8 cellular contexts compared by ENCODE assay signal in genomic region chr19:52007436-52007804, GRCh38. TPM values are rescaled to one million over a fixed set of nuclear protein-coding genes. Genes with fewer than 3 reads are reported as not detected.
DNase-seq lines count a peak whose midpoint lies in the region; FAIRE-seq and TF ChIP-seq lines count a peak whose summit lies in the region.

No MANE protein-coding gene starts in this region.

- no peak for TF ChIP-seq CTCF in smooth muscle cell (IDR thresholded peaks at IDR 0.05; ENCODE audit: borderline replicate concordance, insufficient read depth, poor library complexity, severe bottlenecking)

- 5% methylated on average over 10 of the region's 10 CpGs for WGBS in smooth muscle cell (ENCODE audit: low lambda C conversion rate)

- no peaks in the 10 kb centered on the region for H3F3A ChIP-seq in smooth muscle cell (ENCODE audit: low read depth)

- H2AFZ ChIP-seq in smooth muscle cell (ENCODE audit: low read depth), result peak overlapping the region; percentile 100

- peaks cover 79% of the 10 kb centered on the region for H3K36me3 Mint-ChIP-seq in activated naive CD8-positive, alpha-beta T cell treated with anti-CD3 and anti-CD28 coated beads for 36 hours

- H3K79me2 ChIP-seq in smooth muscle cell (ENCODE audit: low read depth), result peaks cover 35% of the 10 kb centered on the region

- H3K4me1 ChIP-seq in BLaER1, result peaks cover 10% of the 10 kb centered on the region
- no peaks in the 10 kb centered on the region for H3K4me1 ChIP-seq in smooth muscle cell (ENCODE audit: low read depth)

- DNase-seq in HCEC 1CT, result peak; percentile 1
- peak; percentile 11 for DNase-seq in activated naive CD8-positive, alpha-beta T cell treated with anti-CD3 and anti-CD28 coated beads for 36 hours
- no peak for DNase-seq in smooth muscle cell (lab: John Stamatoyannopoulos, UW; ENCODE audit: unreplicated experiment)
- no peak for DNase-seq in GM12891 (ENCODE audit: insufficient read length, low spot score)
- no peak for DNase-seq in globus pallidus (ENCODE audit: low spot score)
- DNase-seq in stimulated activated CD4-positive, alpha-beta T cell treated with anti-CD3 and anti-CD28 coated beads, Interleukin-4, amount 100 ng/mL, for 1 hour, result no peak

- no peak for TF ChIP-seq POLR2A in GM12891 (IDR thresholded peaks at IDR 0.05; ENCODE audit: low read depth, low read length)

- H3K36me3 ChIP-seq in BLaER1 (peaks cover 41% of the 10 kb centered on the region), smooth muscle cell (ENCODE audit: low read depth) (peaks cover 18% of the 10 kb centered on the region)

- H3K4me2 ChIP-seq in BLaER1 (peak overlapping the region; percentile 91), smooth muscle cell (peak overlapping the region; percentile 91)

- peaks cover 8% of the 10 kb centered on the region for H3K4me1 Mint-ChIP-seq in activated naive CD8-positive, alpha-beta T cell treated with anti-CD3 and anti-CD28 coated beads for 36 hours

- H3K9ac ChIP-seq in BLaER1 (peak overlapping the region; percentile 92), smooth muscle cell (ENCODE audit: low read depth) (peak overlapping the region; percentile 72)

- no peaks in the 10 kb centered on the region for H3K27me3 Mint-ChIP-seq in activated naive CD8-positive, alpha-beta T cell treated with anti-CD3 and anti-CD28 coated beads for 36 hours

- no peak for FAIRE-seq in GM12891 (lab: Jason Lieb, UNC)

- H3K4me3 ChIP-seq in BLaER1 (peak overlapping the region; percentile 82), iPS-18c (ENCODE audit: insufficient read depth, low read depth, low read length) (peak overlapping the region; percentile 84), smooth muscle cell (peak overlapping the region; percentile 93)

- peaks cover 39% of the 10 kb centered on the region for H3K9me3 Mint-ChIP-seq in activated naive CD8-positive, alpha-beta T cell treated with anti-CD3 and anti-CD28 coated beads for 36 hours

- peak overlapping the region; percentile 89 for H3K4me3 Mint-ChIP-seq in activated naive CD8-positive, alpha-beta T cell treated with anti-CD3 and anti-CD28 coated beads for 36 hours

- H3K27me3 ChIP-seq in BLaER1, result no peaks in the 10 kb centered on the region
- no peaks in the 10 kb centered on the region for H3K27me3 ChIP-seq in smooth muscle cell (ENCODE audit: low read depth)

- peak overlapping the region; percentile 98 for H3K27ac Mint-ChIP-seq in activated naive CD8-positive, alpha-beta T cell treated with anti-CD3 and anti-CD28 coated beads for 36 hours

- H3K9me3 ChIP-seq in BLaER1, result peaks cover 56% of the 10 kb centered on the region
- peaks cover 6% of the 10 kb centered on the region for H3K9me3 ChIP-seq in iPS-18c (ENCODE audit: control insufficient read depth, insufficient read depth, low read length)
- H3K9me3 ChIP-seq in smooth muscle cell (replicated peaks; ENCODE audit: low read depth), result peaks cover 8% of the 10 kb centered on the region

- peak overlapping the region; percentile 94 for H3K27ac ChIP-seq in BLaER1
- no peak overlapping the region for H3K27ac ChIP-seq in smooth muscle cell (ENCODE audit: low read depth)

- H4K20me1 ChIP-seq in BLaER1 (no peaks in the 10 kb centered on the region), smooth muscle cell (ENCODE audit: low read depth) (no peaks in the 10 kb centered on the region)

TF ChIP-seq in GM12891, 5 proteins besides CTCF, POLR2A, EP300 and RAD21:
- TF ChIP-seq PAX5 (IDR thresholded peaks at IDR 0.05; ENCODE audit: insufficient read depth, low read length, severe bottlenecking) (no peak), POU2F2 (IDR thresholded peaks at IDR 0.05; ENCODE audit: low read depth, low read length) (no peak), TAF1 (IDR thresholded peaks at IDR 0.05; ENCODE audit: low read depth, low read length) (no peak), POLR2AphosphoS5 (IDR thresholded peaks at IDR 0.05; ENCODE audit: low read depth, low read length) (no peak), SPI1 (IDR thresholded peaks at IDR 0.05; ENCODE audit: low read depth, low read length) (no peak)

RNA-seq across cellular contexts. Expression of gene ZNF615, which starts 0.6 kb away (rescaled TPM):
- total RNA-seq in activated naive CD8-positive, alpha-beta T cell treated with anti-CD3 and anti-CD28 coated beads for 36 hours, result 1 to 10 TPM; 8.4 to 8.5 TPM
- total RNA-seq in smooth muscle cell, result 13.2 and 23.6 TPM in 2 replicates
- 3.5 and 4.5 TPM in 2 replicates for polyA plus RNA-seq in smooth muscle cell
- 1.9 TPM for polyA plus RNA-seq in GM12891 (2012; ENCODE audit: low read depth, missing spikeins)

RNA-seq across cellular contexts. Expression of gene ZNF614, which starts 20.8 kb away (rescaled TPM):
- 10 to 100 TPM; 15.4 to 17.4 TPM for total RNA-seq in activated naive CD8-positive, alpha-beta T cell treated with anti-CD3 and anti-CD28 coated beads for 36 hours
- total RNA-seq in smooth muscle cell, result 11.1 and 17.8 TPM in 2 replicates
- 5.9 and 7.9 TPM in 2 replicates for polyA plus RNA-seq in smooth muscle cell
- 4.4 TPM for polyA plus RNA-seq in GM12891 (2012; ENCODE audit: low read depth, missing spikeins)

RNA-seq across cellular contexts. Expression of gene ZNF350, which starts 20.8 kb away (rescaled TPM):
- 10 to 100 TPM; 11.3 to 11.4 TPM for total RNA-seq in activated naive CD8-positive, alpha-beta T cell treated with anti-CD3 and anti-CD28 coated beads for 36 hours
- 3.9 and 5.2 TPM in 2 replicates for total RNA-seq in smooth muscle cell
- polyA plus RNA-seq in smooth muscle cell, result 3.0 and 3.4 TPM in 2 replicates
- 8.2 TPM for polyA plus RNA-seq in GM12891 (2012; ENCODE audit: low read depth, missing spikeins)

RNA-seq across cellular contexts. Expression of gene ZNF432, which starts 41.2 kb away (rescaled TPM):
- 10 to 100 TPM; 13.7 to 14.9 TPM for total RNA-seq in activated naive CD8-positive, alpha-beta T cell treated with anti-CD3 and anti-CD28 coated beads for 36 hours
- 18.3 and 29.9 TPM in 2 replicates for total RNA-seq in smooth muscle cell
- 4.2 and 6.3 TPM in 2 replicates for polyA plus RNA-seq in smooth muscle cell
- polyA plus RNA-seq in GM12891 (2012; ENCODE audit: low read depth, missing spikeins), result 3.6 TPM

Comparison
In these comparisons a context has a peak if more than half of its experiments do, and no peak if none do; other contexts are left out.
1. DNase-seq: peak in HCEC 1CT (single experiment) and activated naive CD8-positive, alpha-beta T cell treated with anti-CD3 and anti-CD28 coated beads for 36 hours (single experiment); none in smooth muscle cell (single experiment), GM12891 (single experiment), globus pallidus (single experiment) and stimulated activated CD4-positive, alpha-beta T cell treated with anti-CD3 and anti-CD28 coated beads, Interleukin-4, amount 100 ng/mL, for 1 hour (single experiment).
2. Peak in every context shown above with its lines, with median percentiles within 50 percentile points of each other: H3K4me3 ChIP-seq.